1 cellular context compared by ENCODE assay signal in genomic region chr9:124613849-124614248, GRCh38.
TF ChIP-seq lines count a peak whose summit lies in the region.

No MANE protein-coding gene starts in this region.

TF ChIP-seq in HepG2, 621 proteins besides CTCF, POLR2A, EP300 and RAD21 (continued from another document):
- TF ChIP-seq RERE (CRISPR knock-in tag; IDR thresholded peaks at IDR 0.05; ENCODE audit: low read depth) (no peak), HOXA9 (CRISPR knock-in tag; IDR thresholded peaks at IDR 0.05; ENCODE audit: borderline replicate concordance) (no peak), POLR2AphosphoS2 (IDR thresholded peaks at IDR 0.05; ENCODE audit: low read depth, low read length) (no peak)
TF ChIP-seq in HepG2: peak in this region for 0.
